Comparison of ENCODE assay signal across 10 cellular contexts in the genomic region with DNA sequence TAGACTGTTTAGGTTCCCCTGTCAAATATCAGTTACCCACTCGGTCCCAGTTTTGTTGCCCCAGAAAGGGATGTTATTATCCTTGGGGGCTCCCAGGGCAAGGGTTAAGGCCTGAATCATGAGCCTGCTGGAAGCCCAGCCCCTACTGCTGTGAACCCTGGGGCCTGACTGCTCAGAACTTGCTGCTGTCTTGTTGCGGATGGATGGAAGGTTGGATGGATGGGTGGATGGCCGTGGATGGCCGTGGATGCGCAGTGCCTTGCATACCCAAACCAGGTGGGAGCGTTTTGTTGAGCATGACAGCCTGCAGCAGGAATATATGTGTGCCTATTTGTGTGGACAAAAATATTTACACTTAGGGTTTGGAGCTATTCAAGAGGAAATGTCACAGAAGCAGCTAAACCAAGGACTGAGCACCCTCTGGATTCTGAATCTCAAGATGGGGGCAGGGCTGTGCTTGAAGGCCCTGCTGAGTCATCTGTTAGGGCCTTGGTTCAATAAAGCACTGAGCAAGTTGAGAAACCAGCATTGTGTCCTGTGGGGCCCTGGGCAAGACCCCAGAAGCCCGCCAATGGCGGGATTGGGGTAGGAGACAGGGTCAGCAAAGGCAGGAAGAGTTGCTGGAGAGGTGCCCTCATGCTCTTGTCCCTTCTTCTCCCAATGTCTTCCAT. TPM values are rescaled to one million over a fixed set of nuclear protein-coding genes. Genes with fewer than 3 reads are reported as not detected.
DNase-seq lines count a peak whose midpoint lies in the region; ATAC-seq and TF ChIP-seq lines count a peak whose summit lies in the region.
"Had no signal": no experiment of that assay in that cellular context is flagged by ENCODE, and none has a peak within 500 bp of the region (broad histone marks: within the 10 kb centered on the region; RNA-seq: fewer than 3 reads in every experiment).

No MANE protein-coding gene starts in this region.

- ATAC-seq in GM18867 (IDR thresholded peaks at IDR 0.05; ENCODE audit: unreplicated experiment) (no peak), omental fat pad (ENCODE audit: low FRiP score) (no peak)

- peak overlapping the region; percentile 92 for H3K27ac ChIP-seq in VCaP

- TF ChIP-seq CTCF in VCaP (conservative IDR thresholded peaks at IDR 0.05): no peak
- no peak for TF ChIP-seq CTCF in omental fat pad (IDR thresholded peaks at IDR 0.05)

- DNase-seq in EH (ENCODE audit: low read depth): peak; percentile 80
- peak; percentile 62 for DNase-seq in fibroblast of peridontal ligament (ENCODE audit: extremely low read depth)
- peak; percentile 75 for DNase-seq in renal cortical epithelial cell (ENCODE audit: low read depth)
- DNase-seq in NCI-H526 treated with DMSO at 0.1 percent for 48 hours (lab: John Stamatoyannopoulos, UW): no peak
- no peak for DNase-seq in NK-92 (lab: John Stamatoyannopoulos, UW; ENCODE audit: unreplicated experiment)
- DNase-seq in omental fat pad (ENCODE audit: low spot score): no peak
- DNase-seq: amygdala, KG1 had no signal

RNA-seq across cellular contexts. Expression of a gene that starts 9.6 kb away (rescaled TPM):
- total RNA-seq in renal cortical epithelial cell (7.3 and 13.0 TPM in 2 replicates), omental fat pad (10 to 100 TPM; 11.7 to 44.3 (median 25.6) TPM)

RNA-seq across cellular contexts. Expression of a gene that starts 14.6 kb away (rescaled TPM):
- 20.1 and 21.1 TPM in 2 replicates for total RNA-seq in renal cortical epithelial cell
- 10 to 100 TPM; 10.9 to 19.2 (median 11.4) TPM for total RNA-seq in omental fat pad

RNA-seq across cellular contexts. Expression of a gene that starts 19.2 kb away (rescaled TPM):
- 72.6 and 80.4 TPM in 2 replicates for total RNA-seq in renal cortical epithelial cell
- 10 to 100 TPM; 52.2 to 98.4 (median 76.8) TPM for total RNA-seq in omental fat pad

RNA-seq across cellular contexts. Expression of a gene that starts 24.5 kb away (rescaled TPM):
- 1.2 TPM in 1 of 2 replicates, not detected in the other for total RNA-seq in renal cortical epithelial cell
- under 1 TPM in 1 of 4 donors, not detected in 3; 0.56 TPM for total RNA-seq in omental fat pad

RNA-seq across cellular contexts. Expression of a gene that starts 38.2 kb away (rescaled TPM):
- 9.9 and 20.0 TPM in 2 replicates for total RNA-seq in renal cortical epithelial cell
- 10 to 100 TPM; 19.7 to 32.3 (median 30.3) TPM for total RNA-seq in omental fat pad

Comparison
In these comparisons a context has a peak if more than half of its experiments do, and no peak if none do; other contexts are left out.
1. DNase-seq: peak in EH (single experiment), fibroblast of peridontal ligament (single experiment) and renal cortical epithelial cell (single experiment); none in NCI-H526 treated with DMSO at 0.1 percent for 48 hours (single experiment), NK-92 (single experiment) and omental fat pad (single experiment).